7 cellular contexts compared by ENCODE assay signal in the genomic region with DNA sequence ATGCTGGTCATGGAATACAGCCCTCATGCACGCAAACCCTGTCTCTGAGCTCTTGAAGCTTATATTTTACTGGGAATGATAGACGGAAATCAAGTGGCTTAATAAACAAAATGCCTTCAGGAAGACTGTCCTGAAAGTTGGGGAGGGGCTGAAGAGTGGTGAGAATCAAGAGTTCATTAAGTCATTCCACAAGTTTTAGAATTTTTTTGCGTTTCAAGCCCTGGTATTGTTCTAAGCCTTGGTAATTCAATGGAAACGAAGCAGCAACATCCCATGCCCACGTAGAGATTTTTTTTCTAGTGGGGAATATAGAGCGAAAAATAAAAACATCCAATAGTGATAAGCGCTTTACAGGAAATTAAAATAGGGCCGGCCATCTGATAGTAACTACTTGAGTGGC. TPM values are rescaled to one million over a fixed set of nuclear protein-coding genes. Genes with fewer than 3 reads are reported as not detected.
DNase-seq lines count a peak whose midpoint lies in the region; ATAC-seq, FAIRE-seq and TF ChIP-seq lines count a peak whose summit lies in the region.

No MANE protein-coding gene starts in this region.

- FAIRE-seq in keratinocyte (lab: Jason Lieb, UNC), result no peak

- H3K27ac Mint-ChIP-seq in activated naive CD8-positive, alpha-beta T cell treated with anti-CD3 and anti-CD28 coated beads for 36 hours, result peak overlapping the region; percentile 100

- peaks cover 3% of the 10 kb centered on the region for H3K9me3 Mint-ChIP-seq in activated naive CD8-positive, alpha-beta T cell treated with anti-CD3 and anti-CD28 coated beads for 36 hours

- H3K9ac ChIP-seq in HUES48 (ENCODE audit: low read depth, low read length), result peak overlapping the region; percentile 98
- H3K9ac ChIP-seq in keratinocyte (ENCODE audit: control insufficient read depth, extremely low read depth, insufficient read depth, low read length), result peak overlapping the region; percentile 97

- ATAC-seq in GM18517 (IDR thresholded peaks at IDR 0.05; ENCODE audit: unreplicated experiment), result no peak

- no peaks in the 10 kb centered on the region for H3K9me3 ChIP-seq in HUES48 (ENCODE audit: control insufficient read depth, insufficient read depth, low read length)
- H3K9me3 ChIP-seq in keratinocyte (ENCODE audit: control insufficient read depth, low read depth, low read length), result no peaks in the 10 kb centered on the region

- no peaks in the 10 kb centered on the region for H4K20me1 ChIP-seq in keratinocyte (ENCODE audit: control insufficient read depth, extremely low read depth, insufficient read depth, low read length)

- peak overlapping the region; percentile 97 for H3K27ac ChIP-seq in HUES48 (ENCODE audit: low read depth, low read length)
- peak overlapping the region; percentile 96 for H3K27ac ChIP-seq in keratinocyte (ENCODE audit: control insufficient read depth, insufficient read depth, low read length)
- peak overlapping the region; percentile 98 for H3K27ac ChIP-seq in substantia nigra (ENCODE audit: low read depth, low read length, poor library complexity, severe bottlenecking)

- peak overlapping the region; percentile 91 for H3K4me3 ChIP-seq in HUES48 (ENCODE audit: low read depth, low read length)
- H3K4me3 ChIP-seq in keratinocyte (ENCODE audit: control insufficient read depth in 2 of 3, extremely low read depth in 1 of 3, insufficient read depth in 2 of 3, low read depth in 1 of 3, low read length in 3 of 3), result peak overlapping the region; percentile 61 to 98 (median 87)

- peaks cover 56% of the 10 kb centered on the region for H3K79me2 ChIP-seq in keratinocyte (ENCODE audit: control insufficient read depth, insufficient read depth, low read length)

- peak overlapping the region; percentile 94 for H3K4me2 ChIP-seq in keratinocyte (ENCODE audit: control insufficient read depth, extremely low read depth, insufficient read depth, low read depth, low read length)

- H3K27me3 Mint-ChIP-seq in activated naive CD8-positive, alpha-beta T cell treated with anti-CD3 and anti-CD28 coated beads for 36 hours, result no peaks in the 10 kb centered on the region

- H2AFZ ChIP-seq in keratinocyte (ENCODE audit: control insufficient read depth, low read length), result peak overlapping the region; percentile 87

- peaks cover 24% of the 10 kb centered on the region for H3K36me3 ChIP-seq in HUES48 (ENCODE audit: control insufficient read depth, insufficient read depth, low read length)
- peaks cover 6 to 12% of the 10 kb centered on the region in 2 experiments for H3K36me3 ChIP-seq in keratinocyte (ENCODE audit: control insufficient read depth in 2 of 2, extremely low read depth in 1 of 2, insufficient read depth in 2 of 2, low read length in 2 of 2)

- H3K9me1 ChIP-seq in keratinocyte (ENCODE audit: control insufficient read depth, extremely low read depth, insufficient read depth, low read length), result no peaks in the 10 kb centered on the region

- no peak for TF ChIP-seq CTCF in keratinocyte (optimal IDR thresholded peaks at IDR 0.05 in 1 of 3, IDR thresholded peaks at IDR 0.05 in 1 of 3, conservative IDR thresholded peaks at IDR 0.05 in 1 of 3; ENCODE audit: extremely low read depth in 1 of 3, insufficient read depth in 2 of 3, low read length in 3 of 3)

- H3K4me3 Mint-ChIP-seq in activated naive CD8-positive, alpha-beta T cell treated with anti-CD3 and anti-CD28 coated beads for 36 hours, result peak overlapping the region; percentile 98

- H3K36me3 Mint-ChIP-seq in activated naive CD8-positive, alpha-beta T cell treated with anti-CD3 and anti-CD28 coated beads for 36 hours, result peaks cover 31% of the 10 kb centered on the region

- no peaks in the 10 kb centered on the region for H3K27me3 ChIP-seq in HUES48 (ENCODE audit: control insufficient read depth, insufficient read depth, low read length)
- no peaks in the 10 kb centered on the region for H3K27me3 ChIP-seq in keratinocyte (ENCODE audit: control insufficient read depth, extremely low read depth, insufficient read depth, low read length)

- H3K4me1 Mint-ChIP-seq in activated naive CD8-positive, alpha-beta T cell treated with anti-CD3 and anti-CD28 coated beads for 36 hours, result peaks cover 26% of the 10 kb centered on the region

- H3K4me1 ChIP-seq in HUES48 (ENCODE audit: control insufficient read depth, insufficient read depth, low read length) (0 out of 2 replicates have a peak, but pooled peaks cover 7% of the 10 kb centered on the region), keratinocyte (ENCODE audit: control insufficient read depth, extremely low read depth, insufficient read depth, low read length) (peaks cover 9% of the 10 kb centered on the region)

- no peak for DNase-seq in activated naive CD8-positive, alpha-beta T cell treated with anti-CD3 and anti-CD28 coated beads for 36 hours
- DNase-seq in keratinocyte (ENCODE audit: low read depth, low spot score) (no peak), substantia nigra (lab: John Stamatoyannopoulos, UW) (no peak), NCI-H1048 (lab: John Stamatoyannopoulos, UW) (no peak)
- no peak for DNase-seq in stimulated activated CD4-positive, alpha-beta T cell treated with anti-CD3 and anti-CD28 coated beads, Interleukin-4, amount 100 ng/mL, for 4 hours

- dilution Hi-C loops in keratinocyte (cut with MboI; ENCODE audit: extremely low pct_ligation_motif_present, low sequenced_read_pairs), result no loop called here

RNA-seq across cellular contexts. Expression of a gene that starts 0.5 kb away (rescaled TPM):
- total RNA-seq in activated naive CD8-positive, alpha-beta T cell treated with anti-CD3 and anti-CD28 coated beads for 36 hours, result 100 to 1,000 TPM; 187 to 192 TPM
- polyA plus RNA-seq in keratinocyte, result 10.3 to 14.1 TPM (median 13.5 TPM) in 3 replicates
- 3.5 TPM for polyA plus RNA-seq in keratinocyte (2011; ENCODE audit: low read depth)
- 4.5 and 5.2 TPM in 2 replicates for polyA plus RNA-seq in keratinocyte (2011; cell fraction: cytosol; rRNA removed)
- 30.3 and 35.8 TPM in 2 replicates for polyA plus RNA-seq in keratinocyte (2011; cell fraction: nucleus; rRNA removed)
- polyA plus RNA-seq in keratinocyte (2012; ENCODE audit: low replicate concordance), result 3.9 and 13.7 TPM in 2 replicates
- 29.1 to 89.9 TPM (median 36.8 TPM) in 3 replicates for polyA minus RNA-seq in keratinocyte
- polyA minus RNA-seq in keratinocyte (2011; cell fraction: cytosol; rRNA and poly(A)+ RNA removed), result 20.1 TPM
- polyA minus RNA-seq in keratinocyte (2011; cell fraction: nucleus; rRNA and poly(A)+ RNA removed), result 19.1 and 20.4 TPM in 2 replicates

RNA-seq across cellular contexts. Expression of a gene that starts 1.8 kb away (rescaled TPM):
- total RNA-seq in activated naive CD8-positive, alpha-beta T cell treated with anti-CD3 and anti-CD28 coated beads for 36 hours, result 10 to 100 TPM; 45.4 to 45.7 TPM
- polyA plus RNA-seq in keratinocyte, result 7.4 to 17.7 TPM (median 12.1 TPM) in 3 replicates
- 5.9 TPM for polyA plus RNA-seq in keratinocyte (2011; ENCODE audit: low read depth)
- polyA plus RNA-seq in keratinocyte (2011; cell fraction: cytosol; rRNA removed), result 8.7 and 11.4 TPM in 2 replicates
- polyA plus RNA-seq in keratinocyte (2011; cell fraction: nucleus; rRNA removed), result 81.3 and 85.5 TPM in 2 replicates
- polyA plus RNA-seq in keratinocyte (2012; ENCODE audit: low replicate concordance), result 8.4 and 13.1 TPM in 2 replicates
- polyA minus RNA-seq in keratinocyte, result 19.3 to 31.1 TPM (median 25.6 TPM) in 3 replicates
- 8.8 TPM for polyA minus RNA-seq in keratinocyte (2011; cell fraction: cytosol; rRNA and poly(A)+ RNA removed)
- 16.8 and 22.2 TPM in 2 replicates for polyA minus RNA-seq in keratinocyte (2011; cell fraction: nucleus; rRNA and poly(A)+ RNA removed)

RNA-seq across cellular contexts. Expression of a gene that starts 38.8 kb away (rescaled TPM):
- 10 to 100 TPM; 55.1 to 55.3 TPM for total RNA-seq in activated naive CD8-positive, alpha-beta T cell treated with anti-CD3 and anti-CD28 coated beads for 36 hours
- polyA plus RNA-seq in keratinocyte, result 21.3 to 28.7 TPM (median 24.4 TPM) in 3 replicates
- 9.5 TPM for polyA plus RNA-seq in keratinocyte (2011; ENCODE audit: low read depth)
- polyA plus RNA-seq in keratinocyte (2011; cell fraction: cytosol; rRNA removed), result 20.6 and 27.5 TPM in 2 replicates
- polyA plus RNA-seq in keratinocyte (2011; cell fraction: nucleus; rRNA removed), result 14.3 and 15.3 TPM in 2 replicates
- polyA plus RNA-seq in keratinocyte (2012; ENCODE audit: low replicate concordance), result 23.5 and 34.8 TPM in 2 replicates
- polyA minus RNA-seq in keratinocyte, result 15.2 to 24.3 TPM (median 19.3 TPM) in 3 replicates
- polyA minus RNA-seq in keratinocyte (2011; cell fraction: cytosol; rRNA and poly(A)+ RNA removed), result 27.6 TPM
- polyA minus RNA-seq in keratinocyte (2011; cell fraction: nucleus; rRNA and poly(A)+ RNA removed), result 3.9 and 5.9 TPM in 2 replicates

RNA-seq across cellular contexts. Expression of a gene that starts 39.2 kb away (rescaled TPM):
- total RNA-seq in activated naive CD8-positive, alpha-beta T cell treated with anti-CD3 and anti-CD28 coated beads for 36 hours, result 100 to 1,000 TPM; 177 to 181 TPM
- 1.4 to 28.2 TPM (median 12.6 TPM) in 3 replicates for polyA plus RNA-seq in keratinocyte
- not detected for polyA plus RNA-seq in keratinocyte (2011; ENCODE audit: low read depth)
- polyA plus RNA-seq in keratinocyte (2011; cell fraction: cytosol; rRNA removed), result 3.8 and 4.2 TPM in 2 replicates
- polyA plus RNA-seq in keratinocyte (2011; cell fraction: nucleus; rRNA removed), result 11.6 and 12.8 TPM in 2 replicates
- 0.25 and 28.3 TPM in 2 replicates for polyA plus RNA-seq in keratinocyte (2012; ENCODE audit: low replicate concordance)
- 2.1 to 22.7 TPM (median 7.9 TPM) in 3 replicates for polyA minus RNA-seq in keratinocyte
- polyA minus RNA-seq in keratinocyte (2011; cell fraction: cytosol; rRNA and poly(A)+ RNA removed), result 7.1 TPM
- polyA minus RNA-seq in keratinocyte (2011; cell fraction: nucleus; rRNA and poly(A)+ RNA removed), result 0.70 and 5.2 TPM in 2 replicates

RNA-seq across cellular contexts. Expression of a gene that starts 45.6 kb away (rescaled TPM):
- 1 to 10 TPM; 1.4 to 2.1 TPM for total RNA-seq in activated naive CD8-positive, alpha-beta T cell treated with anti-CD3 and anti-CD28 coated beads for 36 hours
- polyA plus RNA-seq in keratinocyte, result 0.71 to 1.3 TPM (median 1.1 TPM) in 3 replicates
- polyA plus RNA-seq in keratinocyte (2011; ENCODE audit: low read depth), result 0.12 TPM
- polyA plus RNA-seq in keratinocyte (2011; cell fraction: cytosol; rRNA removed), result 0.62 and 1.8 TPM in 2 replicates
- 4.3 and 5.5 TPM in 2 replicates for polyA plus RNA-seq in keratinocyte (2011; cell fraction: nucleus; rRNA removed)
- 0.96 and 1.9 TPM in 2 replicates for polyA plus RNA-seq in keratinocyte (2012; ENCODE audit: low replicate concordance)
- 0.53 to 2.7 TPM (median 1.1 TPM) in 3 replicates for polyA minus RNA-seq in keratinocyte
- 1.7 TPM for polyA minus RNA-seq in keratinocyte (2011; cell fraction: cytosol; rRNA and poly(A)+ RNA removed)
- polyA minus RNA-seq in keratinocyte (2011; cell fraction: nucleus; rRNA and poly(A)+ RNA removed), result 0.70 and 0.84 TPM in 2 replicates
